Comparison of ENCODE assay signal across 12 cellular contexts in the genomic region with DNA sequence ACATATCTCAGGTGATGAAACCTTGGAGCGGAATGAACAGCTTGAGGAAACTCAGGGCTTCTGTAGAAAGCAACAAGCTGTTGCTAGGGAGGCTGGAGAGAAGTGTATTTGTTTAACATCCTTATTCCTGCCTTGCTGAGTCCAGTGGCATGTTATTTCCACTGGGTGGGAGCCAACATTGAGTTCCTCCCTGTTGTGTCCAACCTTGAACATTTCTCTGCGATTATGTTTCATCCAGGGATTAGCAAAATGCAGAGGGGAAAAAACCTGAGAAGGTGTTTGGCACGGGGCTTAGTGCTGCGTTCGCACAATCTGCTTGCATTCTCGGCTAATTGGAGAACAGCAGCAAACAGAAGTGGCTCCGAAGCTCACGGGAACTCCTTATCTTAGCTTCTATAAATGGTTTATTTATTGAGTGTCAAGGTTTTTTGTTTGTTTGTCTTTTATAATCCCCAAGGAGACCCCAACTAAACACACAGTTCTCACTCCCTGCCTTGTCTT.
DNase-seq lines count a peak whose midpoint lies in the region; ATAC-seq, FAIRE-seq and TF ChIP-seq lines count a peak whose summit lies in the region.
"Had no signal": no experiment of that assay in that cellular context is flagged by ENCODE, and none has a peak within 500 bp of the region (broad histone marks: within the 10 kb centered on the region; RNA-seq: fewer than 3 reads in every experiment).

No MANE protein-coding gene starts in this region.

- no peak for FAIRE-seq in urothelium cell line (lab: Jason Lieb, UNC)

- no peak for ATAC-seq in GM21381 (IDR thresholded peaks at IDR 0.05; ENCODE audit: unreplicated experiment)
- no peak for ATAC-seq in stimulated activated naive CD8-positive, alpha-beta T cell treated with anti-CD3 and anti-CD28 coated beads, Interleukin-15, Interleukin-2, amounts not matched to agents 100 U/mL and 50 U/mL, for 24 hours
- ATAC-seq: Panc1 had no signal

- TF ChIP-seq CTCF in epithelial cell of esophagus (IDR thresholded peaks at IDR 0.05; ENCODE audit: insufficient read depth, low read depth, low read length, missing control alignments), result no peak

- H3K4me3 ChIP-seq in epithelial cell of esophagus (ENCODE audit: low read length), result no peak overlapping the region
- H3K4me3 ChIP-seq: tibial nerve had no signal

- DNase-seq in D341Med (ENCODE audit: low spot score) (peak; percentile 59), NCI-H128 (lab: John Stamatoyannopoulos, UW; ENCODE audit: unreplicated experiment) (peak; percentile 39), epithelial cell of esophagus (ENCODE audit: low read depth) (peak; percentile 51), myocyte (ENCODE audit: low read depth) (peak; percentile 35), urothelium cell line (ENCODE audit: low spot score) (no peak), medulla oblongata (ENCODE audit: extremely low spot score) (no peak)
- DNase-seq in stimulated activated naive CD8-positive, alpha-beta T cell treated with anti-CD3 and anti-CD28 coated beads, Interleukin-15, Interleukin-2, amounts not matched to agents 100 U/mL and 50 U/mL, for 24 hours, result no peak
- DNase-seq: activated CD4-positive, alpha-beta T cell treated with anti-CD3 and anti-CD28 coated beads, Interleukin-2, amount 50 U/mL, for 48 hours; immature natural killer cell had no signal

Comparison
In these comparisons a context has a peak if more than half of its experiments do, and no peak if none do; other contexts are left out.
1. DNase-seq: peak in D341Med (single experiment), NCI-H128 (single experiment), epithelial cell of esophagus (single experiment) and myocyte (single experiment); none in urothelium cell line (single experiment), stimulated activated naive CD8-positive, alpha-beta T cell treated with anti-CD3 and anti-CD28 coated beads, Interleukin-15, Interleukin-2, amounts not matched to agents 100 U/mL and 50 U/mL, for 24 hours (single experiment) and medulla oblongata (single experiment).